Comparison of ENCODE assay signal across 17 cellular contexts in the genomic region with DNA sequence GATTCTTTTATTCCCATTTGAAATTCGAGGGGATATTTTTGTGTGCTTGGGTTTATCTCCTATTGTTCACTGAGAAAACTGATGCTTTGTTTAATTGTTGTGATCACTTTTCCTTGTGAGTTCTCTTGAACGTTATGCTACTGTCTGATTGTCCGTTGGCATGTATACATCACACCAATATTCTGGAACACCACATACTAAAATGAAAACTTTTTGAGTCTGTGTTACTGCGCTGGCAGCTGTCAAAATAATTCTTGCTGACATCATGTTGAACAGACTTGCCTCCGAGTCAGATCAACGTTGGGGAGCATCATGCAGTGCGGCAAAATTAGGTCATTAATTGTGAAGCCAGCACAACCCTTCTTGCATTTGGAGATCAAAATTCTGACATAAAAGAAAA. TPM values are rescaled to one million over a fixed set of nuclear protein-coding genes. Genes with fewer than 3 reads are reported as not detected.
A peak's percentile ranks its signal among the peaks of the same experiment; 100 is the strongest.
DNase-seq lines count a peak whose midpoint lies in the region; ATAC-seq and TF ChIP-seq lines count a peak whose summit lies in the region.
"Had no signal": no experiment of that assay in that cellular context is flagged by ENCODE, and none has a peak within 500 bp of the region (broad histone marks: within the 10 kb centered on the region; RNA-seq: fewer than 3 reads in every experiment).

No MANE protein-coding gene starts in this region.

- H3K27ac Mint-ChIP-seq in naive thymus-derived CD8-positive, alpha-beta T cell, result no peak overlapping the region
- H3K27ac Mint-ChIP-seq: CD14-positive monocyte had no signal

- POLR2A ChIA-PET in naive thymus-derived CD8-positive, alpha-beta T cell (lab: Charles Lee), result no interaction called here

- H3K27ac ChIP-seq in SJCRH30, result peak overlapping the region; percentile 27
- H3K27ac ChIP-seq: GM23248, Peyer's patch had no signal

- H3K4me3 Mint-ChIP-seq in naive thymus-derived CD8-positive, alpha-beta T cell, result no peak overlapping the region
- H3K4me3 Mint-ChIP-seq: CD14-positive monocyte had no signal

- peaks cover 10% of the 10 kb centered on the region for H3K4me1 ChIP-seq in BE2C
- peaks cover 28% of the 10 kb centered on the region for H3K4me1 ChIP-seq in SJCRH30
- H3K4me1 ChIP-seq: Peyer's patch had no signal

- H3K9me3 ChIP-seq in BE2C (no peaks in the 10 kb centered on the region), SJCRH30 (replicated peaks) (no peaks in the 10 kb centered on the region)
- H3K9me3 ChIP-seq: Peyer's patch had no signal

- H3K4me3 ChIP-seq in BE2C (ENCODE audit: low read depth, low read length) (peak overlapping the region; percentile 41), SJCRH30 (peak overlapping the region; percentile 33)
- H3K4me3 ChIP-seq: GM23248, Peyer's patch had no signal

- DNase-seq in BE2C (peak; percentile 45), SJCRH30 (peak; percentile 59 to 75), head of caudate nucleus (peak in 28 of 42 donors; percentile 6 to 69 (median 27)), retina (peak; percentile 44), ACHN (no peak)
- no peak for DNase-seq in naive thymus-derived CD8-positive, alpha-beta T cell
- DNase-seq: COR-L47, DMS79 treated with DMSO at 0.1 percent for 48 hours, GDM1, GM23248, NCI-H187 treated with DMSO at 0.1 percent for 48 hours, Peyer's patch, Right ventricle myocardium superior had no signal

- intact Hi-C loops in head of caudate nucleus (cut with DNase I), result no loop called here

- peaks cover 0 to 4% (median 0%) of the 10 kb centered on the region in 9 donors for H3K9me3 Mint-ChIP-seq in naive thymus-derived CD8-positive, alpha-beta T cell

- ATAC-seq in naive thymus-derived CD8-positive, alpha-beta T cell, result no peak
- no peak for ATAC-seq in GM21423 (IDR thresholded peaks at IDR 0.05; ENCODE audit: unreplicated experiment)
- ATAC-seq in GM19324 (IDR thresholded peaks at IDR 0.05; ENCODE audit: low FRiP score, unreplicated experiment), result no peak

- peaks cover 0 to 1% (median 0%) of the 10 kb centered on the region in 3 donors for H3K36me3 Mint-ChIP-seq in naive thymus-derived CD8-positive, alpha-beta T cell
- H3K36me3 Mint-ChIP-seq: CD14-positive monocyte had no signal

- H3K4me1 Mint-ChIP-seq in naive thymus-derived CD8-positive, alpha-beta T cell, result no peaks in the 10 kb centered on the region
- H3K4me1 Mint-ChIP-seq: CD14-positive monocyte had no signal

- H3K27me3 ChIP-seq in BE2C (no peaks in the 10 kb centered on the region), SJCRH30 (no peaks in the 10 kb centered on the region)
- H3K27me3 ChIP-seq: Peyer's patch had no signal

- TF ChIP-seq CTCF in BE2C (IDR thresholded peaks at IDR 0.05; ENCODE audit: low read depth, low read length), result no peak

- peaks cover 0 to 17% (median 8%) of the 10 kb centered on the region in 5 donors for H3K27me3 Mint-ChIP-seq in naive thymus-derived CD8-positive, alpha-beta T cell

- in situ Hi-C loops in ACHN (cut with HindIII; ENCODE audit: low pct_ligation_motif_present, low pct_unique_long_range_greater_than_20kb, low sequenced_read_pairs), result no loop called here

- no peaks in the 10 kb centered on the region for H3K36me3 ChIP-seq in BE2C
- H3K36me3 ChIP-seq in SJCRH30, result no peaks in the 10 kb centered on the region
- H3K36me3 ChIP-seq: Peyer's patch had no signal

RNA-seq across cellular contexts. Expression of gene CPB1, which starts 11.9 kb away (rescaled TPM):
- not detected for polyA plus RNA-seq in BE2C (2012; ENCODE audit: insufficient read depth, insufficient read length, low read depth)
- total RNA-seq in SJCRH30 (2014; rRNA removed; shearing (Covaris generic)), result not detected in 2 replicates
- total RNA-seq in naive thymus-derived CD8-positive, alpha-beta T cell, result not detected
- polyA plus RNA-seq in naive thymus-derived CD8-positive, alpha-beta T cell, result not detected
- total RNA-seq: A172, GM23248, Right ventricle myocardium superior had no signal
- polyA plus RNA-seq: CD14-positive monocyte, GM23248 had no signal

RNA-seq across cellular contexts. Expression of gene CPA3, which starts 49.4 kb away (rescaled TPM):
- not detected for polyA plus RNA-seq in BE2C (2012; ENCODE audit: insufficient read depth, insufficient read length, low read depth)
- not detected in 2 replicates for total RNA-seq in SJCRH30 (2014; rRNA removed; shearing (Covaris generic))
- total RNA-seq in naive thymus-derived CD8-positive, alpha-beta T cell, result not detected
- not detected for polyA plus RNA-seq in naive thymus-derived CD8-positive, alpha-beta T cell
- total RNA-seq: A172, GM23248 had no signal
- polyA plus RNA-seq: CD14-positive monocyte, GM23248 had no signal

Comparison
In these comparisons a context has a peak if more than half of its experiments do, and no peak if none do; other contexts are left out.
1. DNase-seq: peak in BE2C (single experiment), SJCRH30 (2 of 2), head of caudate nucleus (28 of 42) and retina (single experiment); none in naive thymus-derived CD8-positive, alpha-beta T cell (0 of 10) and ACHN (single experiment).